Comparison of ENCODE assay signal across 8 cellular contexts in genomic region chr17:42135664-42136653, GRCh38. TPM values are rescaled to one million over a fixed set of nuclear protein-coding genes. Genes with fewer than 3 reads are reported as not detected.
DNase-seq lines count a peak whose midpoint lies in the region; ATAC-seq and TF ChIP-seq lines count a peak whose summit lies in the region.

No MANE protein-coding gene starts in this region.

- H3K4me3 ChIP-seq in WERI-Rb-1 (ENCODE audit: low read depth, low read length) (no peak overlapping the region), cardiac muscle cell (no peak overlapping the region), gastrocnemius medialis (peak overlapping the region in 3 of 4 donors; percentile 4 to 8 (median 7))

- H3K36me3 ChIP-seq in WERI-Rb-1 (peaks cover 39% of the 10 kb centered on the region), cardiac muscle cell (no peaks in the 10 kb centered on the region), gastrocnemius medialis (no peaks in the 10 kb centered on the region)

- DNase-seq in AG08396 (ENCODE audit: low spot score), result peak; percentile 61
- peak; percentile 51 for DNase-seq in WERI-Rb-1
- DNase-seq in cardiac muscle cell (ENCODE audit: low read depth in 1 of 2, low spot score in 1 of 2), result peak; percentile 41 to 86
- no peak for DNase-seq in gastrocnemius medialis

- no peaks in the 10 kb centered on the region for H3K27me3 ChIP-seq in WERI-Rb-1 (ENCODE audit: insufficient read depth, low read depth, severe bottlenecking)
- no peaks in the 10 kb centered on the region for H3K27me3 ChIP-seq in cardiac muscle cell
- H3K27me3 ChIP-seq in gastrocnemius medialis, result no peaks in the 10 kb centered on the region

- H3K9me3 ChIP-seq in WERI-Rb-1 (ENCODE audit: severe bottlenecking), result no peaks in the 10 kb centered on the region
- H3K9me3 ChIP-seq in cardiac muscle cell (ENCODE audit: low read depth), result no peaks in the 10 kb centered on the region
- no peaks in the 10 kb centered on the region for H3K9me3 ChIP-seq in gastrocnemius medialis

- ATAC-seq in gastrocnemius medialis (peak in 1 of 2 donors; percentile 42), GM19023 (IDR thresholded peaks at IDR 0.05; ENCODE audit: unreplicated experiment) (no peak), HG02642 (IDR thresholded peaks at IDR 0.05; ENCODE audit: poor library complexity, unreplicated experiment) (no peak), GM21390 (IDR thresholded peaks at IDR 0.05; ENCODE audit: unreplicated experiment) (no peak)

- H3K27ac Mint-ChIP-seq in IgD-negative memory B cell, result peak overlapping the region in 1 of 3 donors; percentile 56

- H3K27ac ChIP-seq in WERI-Rb-1 (no peak overlapping the region), cardiac muscle cell (peak overlapping the region; percentile 34), gastrocnemius medialis (peak overlapping the region; percentile 54 to 75 (median 70))

- H3K9me3 Mint-ChIP-seq in IgD-negative memory B cell, result no peaks in the 10 kb centered on the region

- no peaks in the 10 kb centered on the region for H3K36me3 Mint-ChIP-seq in IgD-negative memory B cell

- H3K27me3 Mint-ChIP-seq in IgD-negative memory B cell, result no peaks in the 10 kb centered on the region

- intact Hi-C loops in gastrocnemius medialis (cut with DNase I; ENCODE audit: low total_unique reads), result no loop called here

- H3K4me1 ChIP-seq in cardiac muscle cell (ENCODE audit: low read depth) (peaks cover 9% of the 10 kb centered on the region), gastrocnemius medialis (peaks cover 95 to 98% of the 10 kb centered on the region in 2 donors)

- peak overlapping the region in 3 of 4 donors; percentile 10 to 82 (median 67) for H3K4me3 Mint-ChIP-seq in IgD-negative memory B cell

- in situ Hi-C loops in gastrocnemius medialis (cut with MboI; ENCODE audit: low sequenced_read_pairs in 4 of 4), result no loop called here

- TF ChIP-seq CTCF in WERI-Rb-1 (IDR thresholded peaks at IDR 0.05; ENCODE audit: low read depth, low read length) (no peak), cardiac muscle cell (IDR thresholded peaks at IDR 0.05; ENCODE audit: low read depth, low read length) (no peak), gastrocnemius medialis (IDR thresholded peaks at IDR 0.05 in 4 of 5, conservative IDR thresholded peaks at IDR 0.05 in 1 of 5) (no peak)

- no peak for TF ChIP-seq POLR2A in gastrocnemius medialis (IDR thresholded peaks at IDR 0.05)

- H3K4me1 Mint-ChIP-seq in IgD-negative memory B cell, result peaks cover 35 to 47% (median 46%) of the 10 kb centered on the region in 3 donors

RNA-seq across cellular contexts. Expression of gene HSPB9, which starts 13.4 kb away (rescaled TPM):
- polyA plus RNA-seq in IgD-negative memory B cell (0.15 TPM), cardiac muscle cell (0.51 and 0.52 TPM in 2 replicates)
- total RNA-seq in cardiac muscle cell (0.06 and 0.67 TPM in 2 replicates), gastrocnemius medialis (not detected)

RNA-seq across cellular contexts. Expression of gene KAT2A, which starts 14.8 kb away (rescaled TPM):
- polyA plus RNA-seq in IgD-negative memory B cell (26.7 TPM), cardiac muscle cell (89.0 and 121 TPM in 2 replicates)
- total RNA-seq in cardiac muscle cell (38.2 and 76.9 TPM in 2 replicates), gastrocnemius medialis (10 to 100 TPM in 1 of 4 donors, 1 to 10 TPM in 3; 1.8 to 15.0 (median 6.3) TPM)

RNA-seq across cellular contexts. Expression of gene RAB5C, which starts 18.8 kb away (rescaled TPM):
- polyA plus RNA-seq in IgD-negative memory B cell (86.8 TPM), cardiac muscle cell (44.8 and 65.1 TPM in 2 replicates)
- total RNA-seq in cardiac muscle cell (41.8 and 53.8 TPM in 2 replicates), gastrocnemius medialis (10 to 100 TPM; 33.0 to 42.5 (median 37.6) TPM)

RNA-seq across cellular contexts. Expression of gene DHX58, which starts 23.4 kb away (rescaled TPM):
- polyA plus RNA-seq in IgD-negative memory B cell (13.3 TPM), cardiac muscle cell (not detected in 2 replicates)
- total RNA-seq in cardiac muscle cell (0.42 and 1.2 TPM in 2 replicates), gastrocnemius medialis (1 to 10 TPM; 1.1 to 4.4 (median 3.1) TPM)

RNA-seq across cellular contexts. Expression of gene ZNF385C, which starts 37.7 kb away (rescaled TPM):
- polyA plus RNA-seq in IgD-negative memory B cell (0.09 TPM), cardiac muscle cell (3.0 and 3.9 TPM in 2 replicates)
- total RNA-seq in cardiac muscle cell (1.7 and 2.1 TPM in 2 replicates), gastrocnemius medialis (under 1 TPM in 2 of 4 donors, not detected in 2; 0.26 to 0.78 TPM)

Comparison
In these comparisons a context has a peak if more than half of its experiments do, and no peak if none do; other contexts are left out.
1. DNase-seq: peak in AG08396 (single experiment), WERI-Rb-1 (single experiment) and cardiac muscle cell (2 of 2); none in gastrocnemius medialis (0 of 2).
2. H3K4me3 ChIP-seq: peak in gastrocnemius medialis (3 of 4); none in WERI-Rb-1 (single experiment) and cardiac muscle cell (single experiment).